1 cellular context compared by ENCODE assay signal in the genomic region with DNA sequence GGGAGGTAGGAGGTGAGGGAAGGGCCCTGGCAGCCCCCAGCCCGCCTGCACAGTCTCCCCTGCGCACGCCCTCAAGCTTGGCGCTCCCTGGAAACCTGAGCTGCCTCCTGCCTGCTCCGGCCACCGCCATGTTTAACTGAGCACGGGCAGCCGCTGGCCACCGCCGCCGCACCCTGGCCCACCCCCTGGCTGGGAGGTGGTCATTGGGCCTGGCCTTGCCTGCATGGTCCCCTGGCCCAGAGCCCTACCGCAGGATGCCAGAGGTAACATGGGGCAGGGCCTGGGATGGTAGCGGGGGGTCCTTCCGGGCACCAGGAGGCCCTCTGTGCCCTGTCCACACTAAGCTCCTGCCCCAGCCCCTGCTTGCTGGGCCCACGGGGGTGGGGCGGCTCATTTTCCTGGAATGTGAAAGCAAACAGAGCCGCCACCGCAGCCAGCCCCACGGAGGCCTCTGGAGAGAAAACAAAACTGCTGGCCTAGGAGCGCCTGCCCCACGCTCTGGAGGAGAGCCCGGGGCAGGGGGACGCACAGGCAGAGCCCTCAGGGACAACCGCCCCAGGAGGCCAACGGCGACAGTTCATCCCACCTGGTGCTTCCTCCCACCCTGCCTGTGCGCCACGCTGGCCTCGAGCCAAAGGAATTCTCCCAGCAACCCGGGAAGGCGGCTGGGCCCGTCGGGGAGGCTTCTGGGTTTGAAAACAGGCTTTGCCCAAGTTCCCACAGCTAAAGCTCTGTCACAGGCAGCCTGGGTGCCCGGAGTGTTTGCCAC.
A peak's percentile ranks its signal among the peaks of the same experiment; 100 is the strongest.
TF ChIP-seq lines count a peak whose summit lies in the region.

No MANE protein-coding gene starts in this region.

TF ChIP-seq in HepG2, 621 proteins besides CTCF, POLR2A, EP300 and RAD21 (continued from another document and continues in another):
- TF ChIP-seq, protein P1, sequence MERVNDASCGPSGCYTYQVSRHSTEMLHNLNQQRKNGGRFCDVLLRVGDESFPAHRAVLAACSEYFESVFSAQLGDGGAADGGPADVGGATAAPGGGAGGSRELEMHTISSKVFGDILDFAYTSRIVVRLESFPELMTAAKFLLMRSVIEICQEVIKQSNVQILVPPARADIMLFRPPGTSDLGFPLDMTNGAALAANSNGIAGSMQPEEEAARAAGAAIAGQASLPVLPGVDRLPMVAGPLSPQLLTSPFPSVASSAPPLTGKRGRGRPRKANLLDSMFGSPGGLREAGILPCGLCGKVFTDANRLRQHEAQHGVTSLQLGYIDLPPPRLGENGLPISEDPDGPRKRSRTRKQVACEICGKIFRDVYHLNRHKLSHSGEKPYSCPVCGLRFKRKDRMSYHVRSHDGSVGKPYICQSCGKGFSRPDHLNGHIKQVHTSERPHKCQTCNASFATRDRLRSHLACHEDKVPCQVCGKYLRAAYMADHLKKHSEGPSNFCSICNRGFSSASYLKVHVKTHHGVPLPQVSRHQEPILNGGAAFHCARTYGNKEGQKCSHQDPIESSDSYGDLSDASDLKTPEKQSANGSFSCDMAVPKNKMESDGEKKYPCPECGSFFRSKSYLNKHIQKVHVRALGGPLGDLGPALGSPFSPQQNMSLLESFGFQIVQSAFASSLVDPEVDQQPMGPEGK (CRISPR knock-in tag; IDR thresholded peaks at IDR 0.05): peak; percentile 98
- no peak for TF ChIP-seq RBAK (CRISPR knock-in tag; IDR thresholded peaks at IDR 0.05)
- TF ChIP-seq ZNF484 (CRISPR knock-in tag; IDR thresholded peaks at IDR 0.05; ENCODE audit: borderline replicate concordance, low read depth): no peak
- TF ChIP-seq, protein P2, sequence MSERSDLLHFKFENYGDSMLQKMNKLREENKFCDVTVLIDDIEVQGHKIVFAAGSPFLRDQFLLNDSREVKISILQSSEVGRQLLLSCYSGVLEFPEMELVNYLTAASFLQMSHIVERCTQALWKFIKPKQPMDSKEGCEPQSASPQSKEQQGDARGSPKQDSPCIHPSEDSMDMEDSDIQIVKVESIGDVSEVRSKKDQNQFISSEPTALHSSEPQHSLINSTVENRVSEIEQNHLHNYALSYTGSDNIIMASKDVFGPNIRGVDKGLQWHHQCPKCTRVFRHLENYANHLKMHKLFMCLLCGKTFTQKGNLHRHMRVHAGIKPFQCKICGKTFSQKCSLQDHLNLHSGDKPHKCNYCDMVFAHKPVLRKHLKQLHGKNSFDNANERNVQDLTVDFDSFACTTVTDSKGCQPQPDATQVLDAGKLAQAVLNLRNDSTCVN (CRISPR knock-in tag; IDR thresholded peaks at IDR 0.05; ENCODE audit: borderline replicate concordance): no peak
- TF ChIP-seq, protein P3, sequence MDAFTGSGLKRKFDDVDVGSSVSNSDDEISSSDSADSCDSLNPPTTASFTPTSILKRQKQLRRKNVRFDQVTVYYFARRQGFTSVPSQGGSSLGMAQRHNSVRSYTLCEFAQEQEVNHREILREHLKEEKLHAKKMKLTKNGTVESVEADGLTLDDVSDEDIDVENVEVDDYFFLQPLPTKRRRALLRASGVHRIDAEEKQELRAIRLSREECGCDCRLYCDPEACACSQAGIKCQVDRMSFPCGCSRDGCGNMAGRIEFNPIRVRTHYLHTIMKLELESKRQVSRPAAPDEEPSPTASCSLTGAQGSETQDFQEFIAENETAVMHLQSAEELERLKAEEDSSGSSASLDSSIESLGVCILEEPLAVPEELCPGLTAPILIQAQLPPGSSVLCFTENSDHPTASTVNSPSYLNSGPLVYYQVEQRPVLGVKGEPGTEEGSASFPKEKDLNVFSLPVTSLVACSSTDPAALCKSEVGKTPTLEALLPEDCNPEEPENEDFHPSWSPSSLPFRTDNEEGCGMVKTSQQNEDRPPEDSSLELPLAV (CRISPR knock-in tag; conservative IDR thresholded peaks at IDR 0.05; ENCODE audit: low read depth): no peak
- no peak for TF ChIP-seq ATF1 (CRISPR knock-in tag; IDR thresholded peaks at IDR 0.05)
- 0 out of 2 replicates have a peak, but pooled peaks have one; percentile 36 for TF ChIP-seq ZNF530 (CRISPR knock-in tag; IDR thresholded peaks at IDR 0.05; ENCODE audit: low read depth)
- no peak for TF ChIP-seq ZKSCAN5 (CRISPR knock-in tag; IDR thresholded peaks at IDR 0.05)
- TF ChIP-seq ZNF577 (CRISPR knock-in tag; IDR thresholded peaks at IDR 0.05; ENCODE audit: borderline replicate concordance, low read depth): no peak
- peak; percentile 47; the same call in 1 of the 2 replicates for TF ChIP-seq MTF2 (CRISPR knock-in tag; IDR thresholded peaks at IDR 0.05; ENCODE audit: borderline replicate concordance)
- TF ChIP-seq ZNF441 (CRISPR knock-in tag; IDR thresholded peaks at IDR 0.05; ENCODE audit: borderline replicate concordance): no peak
- TF ChIP-seq, protein P4, sequence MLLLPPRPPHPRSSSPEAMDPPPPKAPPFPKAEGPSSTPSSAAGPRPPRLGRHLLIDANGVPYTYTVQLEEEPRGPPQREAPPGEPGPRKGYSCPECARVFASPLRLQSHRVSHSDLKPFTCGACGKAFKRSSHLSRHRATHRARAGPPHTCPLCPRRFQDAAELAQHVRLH (CRISPR knock-in tag; IDR thresholded peaks at IDR 0.05; ENCODE audit: borderline replicate concordance, low read depth): 0 out of 2 replicates have a peak, but pooled peaks have one; percentile 70
- TF ChIP-seq ZNF34 (CRISPR knock-in tag; IDR thresholded peaks at IDR 0.05; ENCODE audit: borderline replicate concordance): no peak
- TF ChIP-seq TBL1XR1 (IDR thresholded peaks at IDR 0.05; ENCODE audit: borderline replicate concordance, low read length, partially characterized antibody): no peak
- TF ChIP-seq, protein P5, sequence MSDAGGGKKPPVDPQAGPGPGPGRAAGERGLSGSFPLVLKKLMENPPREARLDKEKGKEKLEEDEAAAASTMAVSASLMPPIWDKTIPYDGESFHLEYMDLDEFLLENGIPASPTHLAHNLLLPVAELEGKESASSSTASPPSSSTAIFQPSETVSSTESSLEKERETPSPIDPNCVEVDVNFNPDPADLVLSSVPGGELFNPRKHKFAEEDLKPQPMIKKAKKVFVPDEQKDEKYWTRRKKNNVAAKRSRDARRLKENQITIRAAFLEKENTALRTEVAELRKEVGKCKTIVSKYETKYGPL (CRISPR knock-in tag; IDR thresholded peaks at IDR 0.05): peak; percentile 47; the same call in 1 of the 2 replicates
- TF ChIP-seq NFIB (CRISPR knock-in tag; IDR thresholded peaks at IDR 0.05; ENCODE audit: borderline replicate concordance): no peak
- no peak for TF ChIP-seq SATB2 (CRISPR knock-in tag; IDR thresholded peaks at IDR 0.05)
- no peak for TF ChIP-seq KDM4B (CRISPR knock-in tag; IDR thresholded peaks at IDR 0.05)
- TF ChIP-seq, protein P6, sequence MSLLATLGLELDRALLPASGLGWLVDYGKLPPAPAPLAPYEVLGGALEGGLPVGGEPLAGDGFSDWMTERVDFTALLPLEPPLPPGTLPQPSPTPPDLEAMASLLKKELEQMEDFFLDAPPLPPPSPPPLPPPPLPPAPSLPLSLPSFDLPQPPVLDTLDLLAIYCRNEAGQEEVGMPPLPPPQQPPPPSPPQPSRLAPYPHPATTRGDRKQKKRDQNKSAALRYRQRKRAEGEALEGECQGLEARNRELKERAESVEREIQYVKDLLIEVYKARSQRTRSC (CRISPR knock-in tag; IDR thresholded peaks at IDR 0.05; ENCODE audit: low read depth): no peak
- TF ChIP-seq ZNF44 (CRISPR knock-in tag; IDR thresholded peaks at IDR 0.05): 0 out of 2 replicates have a peak, but pooled peaks have one; percentile 19
- TF ChIP-seq IKZF4 (CRISPR knock-in tag; IDR thresholded peaks at IDR 0.05; ENCODE audit: borderline replicate concordance, low read depth, not compliant biosample characterization): peak; percentile 86
- TF ChIP-seq, protein P7, sequence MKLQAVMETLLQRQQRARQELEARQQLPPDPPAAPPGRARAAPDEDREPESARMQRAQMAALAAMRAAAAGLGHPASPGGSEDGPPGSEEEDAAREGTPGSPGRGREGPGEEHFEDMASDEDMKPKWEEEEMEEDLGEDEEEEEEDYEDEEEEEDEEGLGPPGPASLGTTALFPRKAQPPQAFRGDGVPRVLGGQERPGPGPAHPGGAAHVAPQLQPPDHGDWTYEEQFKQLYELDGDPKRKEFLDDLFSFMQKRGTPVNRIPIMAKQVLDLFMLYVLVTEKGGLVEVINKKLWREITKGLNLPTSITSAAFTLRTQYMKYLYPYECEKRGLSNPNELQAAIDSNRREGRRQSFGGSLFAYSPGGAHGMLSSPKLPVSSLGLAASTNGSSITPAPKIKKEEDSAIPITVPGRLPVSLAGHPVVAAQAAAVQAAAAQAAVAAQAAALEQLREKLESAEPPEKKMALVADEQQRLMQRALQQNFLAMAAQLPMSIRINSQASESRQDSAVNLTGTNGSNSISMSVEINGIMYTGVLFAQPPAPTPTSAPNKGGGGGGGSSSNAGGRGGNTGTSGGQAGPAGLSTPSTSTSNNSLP (IDR thresholded peaks at IDR 0.05; ENCODE audit: low read depth, low read length): no peak
- peak; percentile 75 for TF ChIP-seq ZNF121 (CRISPR knock-in tag; IDR thresholded peaks at IDR 0.05)
- TF ChIP-seq JUNB (CRISPR knock-in tag; IDR thresholded peaks at IDR 0.05; ENCODE audit: borderline replicate concordance): no peak
- TF ChIP-seq HMGA1 (CRISPR knock-in tag; conservative IDR thresholded peaks at IDR 0.05): no peak
- TF ChIP-seq, protein P8, sequence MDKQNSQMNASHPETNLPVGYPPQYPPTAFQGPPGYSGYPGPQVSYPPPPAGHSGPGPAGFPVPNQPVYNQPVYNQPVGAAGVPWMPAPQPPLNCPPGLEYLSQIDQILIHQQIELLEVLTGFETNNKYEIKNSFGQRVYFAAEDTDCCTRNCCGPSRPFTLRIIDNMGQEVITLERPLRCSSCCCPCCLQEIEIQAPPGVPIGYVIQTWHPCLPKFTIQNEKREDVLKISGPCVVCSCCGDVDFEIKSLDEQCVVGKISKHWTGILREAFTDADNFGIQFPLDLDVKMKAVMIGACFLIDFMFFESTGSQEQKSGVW (CRISPR knock-in tag; IDR thresholded peaks at IDR 0.05; ENCODE audit: borderline replicate concordance): 0 out of 2 replicates have a peak, but pooled peaks have one; percentile 28
- TF ChIP-seq ZNF260 (CRISPR knock-in tag; IDR thresholded peaks at IDR 0.05; ENCODE audit: borderline replicate concordance, low read depth): no peak
- 0 out of 2 replicates have a peak, but pooled peaks have one; percentile 19 for TF ChIP-seq ZNF205 (CRISPR knock-in tag; IDR thresholded peaks at IDR 0.05)
- 0 out of 2 replicates have a peak, but pooled peaks have one; percentile 42 for TF ChIP-seq ZNF431 (CRISPR knock-in tag; IDR thresholded peaks at IDR 0.05; ENCODE audit: borderline replicate concordance, low read depth)
- TF ChIP-seq TARDBP (CRISPR knock-in tag; IDR thresholded peaks at IDR 0.05): peak; percentile 37; the same call in 1 of the 2 replicates
- no peak; the same call in 1 of the 2 replicates for TF ChIP-seq MEIS2 (CRISPR knock-in tag; IDR thresholded peaks at IDR 0.05)
- TF ChIP-seq, protein P9, sequence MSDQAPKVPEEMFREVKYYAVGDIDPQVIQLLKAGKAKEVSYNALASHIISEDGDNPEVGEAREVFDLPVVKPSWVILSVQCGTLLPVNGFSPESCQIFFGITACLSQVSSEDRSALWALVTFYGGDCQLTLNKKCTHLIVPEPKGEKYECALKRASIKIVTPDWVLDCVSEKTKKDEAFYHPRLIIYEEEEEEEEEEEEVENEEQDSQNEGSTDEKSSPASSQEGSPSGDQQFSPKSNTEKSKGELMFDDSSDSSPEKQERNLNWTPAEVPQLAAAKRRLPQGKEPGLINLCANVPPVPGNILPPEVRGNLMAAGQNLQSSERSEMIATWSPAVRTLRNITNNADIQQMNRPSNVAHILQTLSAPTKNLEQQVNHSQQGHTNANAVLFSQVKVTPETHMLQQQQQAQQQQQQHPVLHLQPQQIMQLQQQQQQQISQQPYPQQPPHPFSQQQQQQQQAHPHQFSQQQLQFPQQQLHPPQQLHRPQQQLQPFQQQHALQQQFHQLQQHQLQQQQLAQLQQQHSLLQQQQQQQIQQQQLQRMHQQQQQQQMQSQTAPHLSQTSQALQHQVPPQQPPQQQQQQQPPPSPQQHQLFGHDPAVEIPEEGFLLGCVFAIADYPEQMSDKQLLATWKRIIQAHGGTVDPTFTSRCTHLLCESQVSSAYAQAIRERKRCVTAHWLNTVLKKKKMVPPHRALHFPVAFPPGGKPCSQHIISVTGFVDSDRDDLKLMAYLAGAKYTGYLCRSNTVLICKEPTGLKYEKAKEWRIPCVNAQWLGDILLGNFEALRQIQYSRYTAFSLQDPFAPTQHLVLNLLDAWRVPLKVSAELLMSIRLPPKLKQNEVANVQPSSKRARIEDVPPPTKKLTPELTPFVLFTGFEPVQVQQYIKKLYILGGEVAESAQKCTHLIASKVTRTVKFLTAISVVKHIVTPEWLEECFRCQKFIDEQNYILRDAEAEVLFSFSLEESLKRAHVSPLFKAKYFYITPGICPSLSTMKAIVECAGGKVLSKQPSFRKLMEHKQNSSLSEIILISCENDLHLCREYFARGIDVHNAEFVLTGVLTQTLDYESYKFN (CRISPR knock-in tag; conservative IDR thresholded peaks at IDR 0.05): peak; percentile 91
- TF ChIP-seq ZNF674 (CRISPR knock-in tag; IDR thresholded peaks at IDR 0.05; ENCODE audit: low read depth): no peak
- peak; percentile 57 for TF ChIP-seq HNRNPK (IDR thresholded peaks at IDR 0.05; ENCODE audit: low read depth, low read length, poor library complexity, severe bottlenecking)
- no peak; the same call in 1 of the 2 replicates for TF ChIP-seq ZNF670 (CRISPR knock-in tag; IDR thresholded peaks at IDR 0.05; ENCODE audit: borderline replicate concordance)
- TF ChIP-seq, protein P10, sequence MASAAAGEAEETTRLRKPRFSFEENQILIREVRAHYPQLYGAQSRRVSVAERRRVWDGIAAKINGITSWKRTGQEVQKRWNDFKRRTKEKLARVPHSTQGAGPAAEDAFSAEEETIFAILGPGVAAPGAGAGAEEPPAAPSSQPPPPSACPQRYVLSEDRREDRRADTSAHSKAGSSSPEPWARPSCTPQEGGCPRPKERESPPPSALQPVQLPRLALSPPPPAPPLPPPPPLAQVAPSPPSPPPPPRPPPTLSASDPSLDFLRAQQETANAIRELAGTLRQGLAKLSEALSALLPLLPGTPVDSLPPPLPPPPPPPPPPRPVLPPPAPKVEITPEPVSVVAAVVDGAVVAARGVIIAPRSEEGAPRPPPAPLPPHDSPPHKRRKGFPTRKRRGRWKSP (CRISPR knock-in tag; IDR thresholded peaks at IDR 0.05): no peak; the same call in 1 of the 2 replicates
- no peak for TF ChIP-seq NR3C1 (CRISPR knock-in tag; IDR thresholded peaks at IDR 0.05)
- TF ChIP-seq FOXC1 (CRISPR knock-in tag; IDR thresholded peaks at IDR 0.05; ENCODE audit: borderline replicate concordance): no peak
- TF ChIP-seq, protein P11, sequence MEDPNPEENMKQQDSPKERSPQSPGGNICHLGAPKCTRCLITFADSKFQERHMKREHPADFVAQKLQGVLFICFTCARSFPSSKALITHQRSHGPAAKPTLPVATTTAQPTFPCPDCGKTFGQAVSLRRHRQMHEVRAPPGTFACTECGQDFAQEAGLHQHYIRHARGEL (CRISPR knock-in tag; IDR thresholded peaks at IDR 0.05): peak; percentile 82; the same call in 1 of the 2 replicates
- peak; percentile 64 for TF ChIP-seq YEATS2 (CRISPR knock-in tag; IDR thresholded peaks at IDR 0.05; ENCODE audit: borderline replicate concordance)
- TF ChIP-seq SIX4 (CRISPR knock-in tag; IDR thresholded peaks at IDR 0.05): peak; percentile 62; the same call in 1 of the 2 replicates
- TF ChIP-seq, protein P12, sequence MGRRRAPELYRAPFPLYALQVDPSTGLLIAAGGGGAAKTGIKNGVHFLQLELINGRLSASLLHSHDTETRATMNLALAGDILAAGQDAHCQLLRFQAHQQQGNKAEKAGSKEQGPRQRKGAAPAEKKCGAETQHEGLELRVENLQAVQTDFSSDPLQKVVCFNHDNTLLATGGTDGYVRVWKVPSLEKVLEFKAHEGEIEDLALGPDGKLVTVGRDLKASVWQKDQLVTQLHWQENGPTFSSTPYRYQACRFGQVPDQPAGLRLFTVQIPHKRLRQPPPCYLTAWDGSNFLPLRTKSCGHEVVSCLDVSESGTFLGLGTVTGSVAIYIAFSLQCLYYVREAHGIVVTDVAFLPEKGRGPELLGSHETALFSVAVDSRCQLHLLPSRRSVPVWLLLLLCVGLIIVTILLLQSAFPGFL (CRISPR knock-in tag; IDR thresholded peaks at IDR 0.05): no peak
- no peak for TF ChIP-seq NFRKB (IDR thresholded peaks at IDR 0.05)
- TF ChIP-seq NFE2L2 (IDR thresholded peaks at IDR 0.05; ENCODE audit: low read length): no peak
